11 cellular contexts compared by ENCODE assay signal in genomic region chr4:137300776-137301175, GRCh38.
"Had no signal": no experiment of that assay in that cellular context is flagged by ENCODE, and none has a peak within 500 bp of the region (broad histone marks: within the 10 kb centered on the region; RNA-seq: fewer than 3 reads in every experiment).

No MANE protein-coding gene starts in this region.

- H3K4me1 Mint-ChIP-seq: activated CD4-positive, alpha-beta T cell treated with anti-CD3 and anti-CD28 coated beads, Interleukin-2, amount 10 ng/mL, durations not matched to agents 7 days and 5 days; stimulated activated effector memory CD8-positive, alpha-beta T cell treated with anti-CD3 and anti-CD28 coated beads, Interleukin-12 subunit alpha, Interleukin-12 subunit beta, amount 100 ng/mL, for 72 hours had no signal

- H3K27me3 Mint-ChIP-seq: activated CD4-positive, alpha-beta T cell treated with anti-CD3 and anti-CD28 coated beads, Interleukin-2, amount 10 ng/mL, durations not matched to agents 7 days and 5 days had no signal

- H3K4me2 ChIP-seq: neural progenitor cell had no signal

- H3K4me1 ChIP-seq: right atrium auricular region, thyroid gland had no signal

- H3K9ac ChIP-seq: neural progenitor cell had no signal

- H3K4me3 Mint-ChIP-seq: activated CD4-positive, alpha-beta T cell treated with anti-CD3 and anti-CD28 coated beads, Interleukin-2, amount 10 ng/mL, durations not matched to agents 7 days and 5 days; neural progenitor cell; stimulated activated effector memory CD8-positive, alpha-beta T cell treated with anti-CD3 and anti-CD28 coated beads, Interleukin-12 subunit alpha, Interleukin-12 subunit beta, amount 100 ng/mL, for 72 hours; T-helper 1 cell treated with Interleukin-12 subunit alpha and Interleukin-12 subunit beta and Interleukin-4 antibody, amounts not matched to agents 30 μg/mL and 1 μg/mL, for 36 hours had no signal

- ATAC-seq: activated naive CD4-positive, alpha-beta T cell treated with anti-CD3 and anti-CD28 coated beads, Interleukin-2, amount 50 U/mL, for 72 hours; stimulated activated effector memory CD8-positive, alpha-beta T cell treated with anti-CD3 and anti-CD28 coated beads, Interleukin-12 subunit alpha, Interleukin-12 subunit beta, amount 100 ng/mL, for 72 hours had no signal

- H3K27me3 ChIP-seq: neural progenitor cell, right atrium auricular region, thyroid gland had no signal

- H3K9me3 Mint-ChIP-seq: activated CD4-positive, alpha-beta T cell treated with anti-CD3 and anti-CD28 coated beads, Interleukin-2, amount 10 ng/mL, durations not matched to agents 7 days and 5 days; neural progenitor cell had no signal

- H3K27ac ChIP-seq: neural progenitor cell, right atrium auricular region, thyroid gland had no signal

- H3K36me3 Mint-ChIP-seq: neural progenitor cell; stimulated activated effector memory CD8-positive, alpha-beta T cell treated with anti-CD3 and anti-CD28 coated beads, Interleukin-12 subunit alpha, Interleukin-12 subunit beta, amount 100 ng/mL, for 72 hours had no signal

- DNase-seq: activated CD4-positive, alpha-beta T cell treated with anti-CD3 and anti-CD28 coated beads, Interleukin-2, amount 10 ng/mL, durations not matched to agents 7 days and 5 days; activated CD4-positive, CD25-positive, alpha-beta regulatory T cell; activated CD8-positive, alpha-beta memory T cell treated with anti-CD3 and anti-CD28 coated beads for 24 hours; amygdala; hypothalamus; thyroid gland had no signal

- H3K36me3 ChIP-seq: neural progenitor cell, right atrium auricular region, thyroid gland had no signal

- H3K9me3 ChIP-seq: right atrium auricular region, thyroid gland had no signal

- H3K27ac Mint-ChIP-seq: activated CD4-positive, alpha-beta T cell treated with anti-CD3 and anti-CD28 coated beads, Interleukin-2, amount 10 ng/mL, durations not matched to agents 7 days and 5 days; activated naive CD4-positive, alpha-beta T cell treated with anti-CD3 and anti-CD28 coated beads, Interleukin-2, amount 50 U/mL, for 72 hours; neural progenitor cell; stimulated activated effector memory CD8-positive, alpha-beta T cell treated with anti-CD3 and anti-CD28 coated beads, Interleukin-12 subunit alpha, Interleukin-12 subunit beta, amount 100 ng/mL, for 72 hours; T-helper 1 cell treated with Interleukin-12 subunit alpha and Interleukin-12 subunit beta and Interleukin-4 antibody, amounts not matched to agents 30 μg/mL and 1 μg/mL, for 36 hours had no signal

- H2AFZ ChIP-seq: neural progenitor cell had no signal

- H3K4me3 ChIP-seq: neural progenitor cell, right atrium auricular region, thyroid gland had no signal
